In genomic region chr17:660453-660852, GRCh38 we compare ENCODE assay signal across 29 cellular contexts.
"Had no signal": no experiment of that assay in that cellular context is flagged by ENCODE, and none has a peak within 500 bp of the region (broad histone marks: within the 10 kb centered on the region; RNA-seq: fewer than 3 reads in every experiment).

No MANE protein-coding gene starts in this region.

- H3K4me3 Mint-ChIP-seq: activated CD4-positive, alpha-beta T cell treated with anti-CD3 and anti-CD28 coated beads for 36 hours; activated CD4-positive, alpha-beta T cell treated with anti-CD3 and anti-CD28 coated beads, Interleukin-2, amount 10 ng/mL, durations not matched to agents 7 days and 5 days; activated CD8-positive, alpha-beta memory T cell treated with anti-CD3 and anti-CD28 coated beads, Interleukin-2, amount 10 ng/mL, durations not matched to agents 7 days and 5 days; activated naive CD4-positive, alpha-beta T cell treated with anti-CD3 and anti-CD28 coated beads, Interleukin-2, amount 10 ng/mL, durations not matched to agents 7 days and 5 days; activated naive CD8-positive, alpha-beta T cell; activated naive CD8-positive, alpha-beta T cell treated with anti-CD3 and anti-CD28 coated beads, Interleukin-2, amount 50 U/mL, for 24 hours; central memory CD8-positive, alpha-beta T cell; T-helper 1 cell treated with Interleukin-12 subunit alpha and Interleukin-12 subunit beta and Interleukin-4 antibody, amounts not matched to agents 30 μg/mL and 1 μg/mL, for 36 hours; T-helper 2 cell treated with Interferon-gamma antibody and Interleukin-4, amounts not matched to agents 5 μg/mL and 100 μg/mL, for 36 hours had no signal

- DNase-seq: activated CD4-positive, alpha-beta T cell treated with anti-CD3 and anti-CD28 coated beads for 36 hours; activated CD4-positive, alpha-beta T cell treated with anti-CD3 and anti-CD28 coated beads, Interleukin-2, amount 10 ng/mL, durations not matched to agents 7 days and 5 days; activated CD4-positive, alpha-beta T cell treated with anti-CD3 and anti-CD28 coated beads, Interleukin-2, amount 50 U/mL, for 48 hours; activated CD8-positive, alpha-beta memory T cell treated with anti-CD3 and anti-CD28 coated beads for 24 hours; activated CD8-positive, alpha-beta memory T cell treated with anti-CD3 and anti-CD28 coated beads, Interleukin-2, amount 10 ng/mL, durations not matched to agents 7 days and 5 days; activated CD8-positive, alpha-beta memory T cell treated with anti-CD3 and anti-CD28 coated beads, Interleukin-2, amount 50 U/mL, for 48 hours; activated effector memory CD4-positive, alpha-beta T cell treated with Interleukin-2 at 50 U/mL for 16 hours; activated naive CD4-positive, alpha-beta T cell treated with anti-CD3 and anti-CD28 coated beads, Interleukin-2, amount 10 ng/mL, durations not matched to agents 7 days and 5 days; activated naive CD8-positive, alpha-beta T cell treated with anti-CD3 and anti-CD28 coated beads, Interleukin-2, amount 50 U/mL, for 24 hours; activated T-cell treated with anti-CD3 and anti-CD28 coated beads, Interleukin-2, amount 50 U/mL, for 48 hours; anterior cingulate cortex; brain microvascular endothelial cell; Karpas-422; KBM-7; MV-4-11; NCI-H1092; NCI-H1436 treated with DMSO at 0.1 percent for 48 hours; NCI-H1694 treated with DMSO at 0.1 percent for 48 hours; NCI-H2029; NCI-H345; NCI-H524 treated with DMSO at 0.1 percent for 48 hours; SHP77 treated with DMSO at 0.1 percent for 48 hours; SK-N-SH had no signal

- H3K9me3 Mint-ChIP-seq: activated CD4-positive, alpha-beta T cell treated with anti-CD3 and anti-CD28 coated beads, Interleukin-2, amount 10 ng/mL, durations not matched to agents 7 days and 5 days; activated naive CD4-positive, alpha-beta T cell treated with anti-CD3 and anti-CD28 coated beads, Interleukin-2, amount 10 ng/mL, durations not matched to agents 7 days and 5 days; activated naive CD8-positive, alpha-beta T cell treated with anti-CD3 and anti-CD28 coated beads, Interleukin-2, amount 50 U/mL, for 24 hours; central memory CD8-positive, alpha-beta T cell; T-helper 1 cell treated with Interleukin-12 subunit alpha and Interleukin-12 subunit beta and Interleukin-4 antibody, amounts not matched to agents 30 μg/mL and 1 μg/mL, for 36 hours; T-helper 2 cell treated with Interferon-gamma antibody and Interleukin-4, amounts not matched to agents 5 μg/mL and 100 μg/mL, for 36 hours had no signal

- ATAC-seq: activated CD4-positive, alpha-beta T cell treated with anti-CD3 and anti-CD28 coated beads for 36 hours; activated CD4-positive, CD25-positive, alpha-beta regulatory T cell treated with anti-CD3 and anti-CD28 coated beads, Interleukin-2, amount 50 U/mL, for 24 hours; activated CD8-positive, alpha-beta memory T cell treated with anti-CD3 and anti-CD28 coated beads, Interleukin-2, amount 10 ng/mL, durations not matched to agents 7 days and 5 days; activated naive CD8-positive, alpha-beta T cell treated with anti-CD3 and anti-CD28 coated beads, Interleukin-2, amount 50 U/mL, for 24 hours; Panc1 had no signal

- H3K27ac Mint-ChIP-seq: activated CD4-positive, alpha-beta T cell treated with anti-CD3 and anti-CD28 coated beads for 36 hours; activated CD4-positive, alpha-beta T cell treated with anti-CD3 and anti-CD28 coated beads, Interleukin-2, amount 10 ng/mL, durations not matched to agents 7 days and 5 days; activated CD8-positive, alpha-beta memory T cell treated with anti-CD3 and anti-CD28 coated beads, Interleukin-2, amount 10 ng/mL, durations not matched to agents 7 days and 5 days; activated naive CD8-positive, alpha-beta T cell; activated naive CD8-positive, alpha-beta T cell treated with anti-CD3 and anti-CD28 coated beads, Interleukin-2, amount 50 U/mL, for 24 hours; T-helper 1 cell treated with Interleukin-12 subunit alpha and Interleukin-12 subunit beta and Interleukin-4 antibody, amounts not matched to agents 30 μg/mL and 1 μg/mL, for 36 hours; T-helper 2 cell treated with Interferon-gamma antibody and Interleukin-4, amounts not matched to agents 5 μg/mL and 100 μg/mL, for 36 hours had no signal

- H3K4me1 Mint-ChIP-seq: activated CD4-positive, alpha-beta T cell treated with anti-CD3 and anti-CD28 coated beads for 36 hours; activated naive CD8-positive, alpha-beta T cell treated with anti-CD3 and anti-CD28 coated beads, Interleukin-2, amount 50 U/mL, for 24 hours; central memory CD8-positive, alpha-beta T cell had no signal

- H3K27me3 Mint-ChIP-seq: activated CD4-positive, alpha-beta T cell treated with anti-CD3 and anti-CD28 coated beads for 36 hours; activated CD4-positive, alpha-beta T cell treated with anti-CD3 and anti-CD28 coated beads, Interleukin-2, amount 10 ng/mL, durations not matched to agents 7 days and 5 days; activated CD8-positive, alpha-beta memory T cell treated with anti-CD3 and anti-CD28 coated beads, Interleukin-2, amount 10 ng/mL, durations not matched to agents 7 days and 5 days; activated naive CD4-positive, alpha-beta T cell treated with anti-CD3 and anti-CD28 coated beads, Interleukin-2, amount 10 ng/mL, durations not matched to agents 7 days and 5 days; activated naive CD8-positive, alpha-beta T cell; activated naive CD8-positive, alpha-beta T cell treated with anti-CD3 and anti-CD28 coated beads, Interleukin-2, amount 50 U/mL, for 24 hours; central memory CD8-positive, alpha-beta T cell had no signal
